ENCODE assay signal across 2 cellular contexts in genomic region chr1:41102208-41102607, GRCh38.
TF ChIP-seq lines count a peak whose summit lies in the region.

No MANE protein-coding gene starts in this region.

TF ChIP-seq in liver, 16 proteins besides CTCF, POLR2A, EP300 and RAD21 (continued from another document):
- peak; percentile 20 for TF ChIP-seq REST (IDR thresholded peaks at IDR 0.05)
- TF ChIP-seq ATF3 (IDR thresholded peaks at IDR 0.05) = no peak
- no peak for TF ChIP-seq SP1 (IDR thresholded peaks at IDR 0.05)
- TF ChIP-seq FOXA2 (IDR thresholded peaks at IDR 0.05) = no peak

TF ChIP-seq in HepG2, 621 proteins besides CTCF, POLR2A, EP300 and RAD21 (continued from another document):
- TF ChIP-seq GFI1 (CRISPR knock-in tag; IDR thresholded peaks at IDR 0.05; ENCODE audit: borderline replicate concordance) (no peak), ZNF781 (CRISPR knock-in tag; IDR thresholded peaks at IDR 0.05; ENCODE audit: borderline replicate concordance, not compliant biosample characterization) (no peak), HNRNPLL (IDR thresholded peaks at IDR 0.05; ENCODE audit: low read depth, low read length, poor library complexity, severe bottlenecking) (no peak)
TF ChIP-seq in HepG2: peak in this region for 0.
